In genomic region chr9:112037281-112038016, GRCh38 we compare ENCODE assay signal across 9 cellular contexts.
DNase-seq lines count a peak whose midpoint lies in the region; ATAC-seq, FAIRE-seq and TF ChIP-seq lines count a peak whose summit lies in the region.
"Had no signal": no experiment of that assay in that cellular context is flagged by ENCODE, and none has a peak within 500 bp of the region (broad histone marks: within the 10 kb centered on the region; RNA-seq: fewer than 3 reads in every experiment).

No MANE protein-coding gene starts in this region.

- WGBS in small intestine, 3 donors = 78 to 95% (median 79%) methylated on average over 2 of the region's 2 CpGs

- H3K27ac ChIP-seq in small intestine (ENCODE audit: low read depth in 1 of 2, low read length in 1 of 2) = no peak overlapping the region

- peak overlapping the region; percentile 72 for H3K4me3 Mint-ChIP-seq in activated naive CD8-positive, alpha-beta T cell

- no peaks in the 10 kb centered on the region for H3K9me3 ChIP-seq in small intestine (ENCODE audit: control insufficient read depth, low read depth)

- peaks cover 61% of the 10 kb centered on the region for H3K4me1 Mint-ChIP-seq in activated naive CD8-positive, alpha-beta T cell (ENCODE audit: low read depth)

- H3K36me3 Mint-ChIP-seq in activated naive CD8-positive, alpha-beta T cell = peaks cover 13% of the 10 kb centered on the region

- peak; percentile 85 for DNase-seq in GM06990 (ENCODE audit: extremely low read depth, insufficient read length)
- DNase-seq in RPMI7951 (ENCODE audit: low read depth) = peak; percentile 48
- DNase-seq in small intestine = peak; percentile 56
- no peak for DNase-seq in COLO829 (ENCODE audit: low spot score)
- no peak for DNase-seq in DMS53 treated with DMSO at 0.1 percent for 48 hours (lab: John Stamatoyannopoulos, UW; ENCODE audit: unreplicated experiment)
- no peak for DNase-seq in D721Med (ENCODE audit: insufficient read length, low spot score)

- peaks cover 7% of the 10 kb centered on the region for H3K27me3 Mint-ChIP-seq in activated naive CD8-positive, alpha-beta T cell

- H3K36me3 ChIP-seq in GM06990 (ENCODE audit: control insufficient read depth, insufficient read depth, low read length) (peaks cover 3% of the 10 kb centered on the region), small intestine (ENCODE audit: control insufficient read depth in 2 of 2, insufficient read depth in 2 of 2, low read length in 2 of 2) (peaks cover 0 to 2% of the 10 kb centered on the region in 2 donors)

- H3K27me3 ChIP-seq in GM06990 (replicated peaks; ENCODE audit: control insufficient read depth, insufficient read depth, low read length) (no peaks in the 10 kb centered on the region), small intestine (ENCODE audit: control insufficient read depth in 2 of 2, insufficient read depth in 2 of 2, low read length in 2 of 2) (no peaks in the 10 kb centered on the region)

- no peaks in the 10 kb centered on the region for H3K4me1 ChIP-seq in small intestine (ENCODE audit: control insufficient read depth in 2 of 2, insufficient read depth in 1 of 2, low read depth in 1 of 2, low read length in 1 of 2)

- TF ChIP-seq CTCF in GM06990 (IDR thresholded peaks at IDR 0.05; ENCODE audit: insufficient read depth, low read length, poor library complexity, severe bottlenecking) = no peak
- no peak for TF ChIP-seq CTCF in D721Med (IDR thresholded peaks at IDR 0.05; ENCODE audit: insufficient read depth, missing control alignments)

- peak overlapping the region; percentile 64 for H3K27ac Mint-ChIP-seq in activated naive CD8-positive, alpha-beta T cell

- no peak for FAIRE-seq in small intestine (lab: Jason Lieb, UNC)
- FAIRE-seq in D721Med (lab: Jason Lieb, UNC) = no peak
- FAIRE-seq: TTC549 had no signal

- no peaks in the 10 kb centered on the region for H3K9me3 Mint-ChIP-seq in activated naive CD8-positive, alpha-beta T cell (ENCODE audit: low read depth)

- ATAC-seq in HG02610 (IDR thresholded peaks at IDR 0.05; ENCODE audit: unreplicated experiment) = peak; percentile 44

- 0 out of 2 replicates have a peak overlapping the region, but pooled peaks have one; percentile 3 for H3K4me3 ChIP-seq in GM06990 (replicated peaks; ENCODE audit: low read depth, low read length)
- H3K4me3 ChIP-seq in small intestine (ENCODE audit: low read depth in 1 of 2, low read length in 2 of 2) = no peak overlapping the region

Comparison
In these comparisons a context has a peak if more than half of its experiments do, and no peak if none do; other contexts are left out.
1. DNase-seq: peak in GM06990 (single experiment), RPMI7951 (single experiment) and small intestine (single experiment); none in COLO829 (single experiment), DMS53 treated with DMSO at 0.1 percent for 48 hours (single experiment) and D721Med (single experiment).